In genomic region chr12:3046441-3047200, GRCh38 we compare ENCODE assay signal across 14 cellular contexts. TPM values are rescaled to one million over a fixed set of nuclear protein-coding genes. Genes with fewer than 3 reads are reported as not detected.
DNase-seq lines count a peak whose midpoint lies in the region; ATAC-seq, FAIRE-seq and TF ChIP-seq lines count a peak whose summit lies in the region.
"Had no signal": no experiment of that assay in that cellular context is flagged by ENCODE, and none has a peak within 500 bp of the region (broad histone marks: within the 10 kb centered on the region; RNA-seq: fewer than 3 reads in every experiment).

No MANE protein-coding gene starts in this region.

- no peak overlapping the region for H3K27ac Mint-ChIP-seq in T-helper 2 cell treated with Interferon-gamma antibody and Interleukin-4, amounts not matched to agents 5 μg/mL and 100 μg/mL, for 36 hours
- H3K27ac Mint-ChIP-seq: activated naive CD4-positive, alpha-beta T cell treated with anti-CD3 and anti-CD28 coated beads, Interleukin-2, amount 50 U/mL, for 24 hours; T-cell had no signal

- POLR2A ChIA-PET in HepG2 (lab: Yijun Ruan, JAX): interaction anchor here (1.2 kb wide), 1 partner anchor 58 kb away, joined by 3 read pairs; no protein-coding TSS in a partner anchor

- H2AFZ ChIP-seq in HepG2 (ENCODE audit: low read length) (no peak overlapping the region), fibroblast of lung (ENCODE audit: low read length) (no peak overlapping the region)

- no peaks in the 10 kb centered on the region for H3K36me3 Mint-ChIP-seq in T-helper 2 cell treated with Interferon-gamma antibody and Interleukin-4, amounts not matched to agents 5 μg/mL and 100 μg/mL, for 36 hours (ENCODE audit: low read depth)
- H3K36me3 Mint-ChIP-seq: activated naive CD4-positive, alpha-beta T cell treated with anti-CD3 and anti-CD28 coated beads, Interleukin-2, amount 50 U/mL, for 24 hours; T-cell had no signal

- no peaks in the 10 kb centered on the region for H3K9me3 ChIP-seq in HepG2 (ENCODE audit: low read length)
- no peaks in the 10 kb centered on the region for H3K9me3 ChIP-seq in right lobe of liver
- no peaks in the 10 kb centered on the region for H3K9me3 ChIP-seq in fibroblast of lung (ENCODE audit: control insufficient read depth, insufficient read depth, low read depth, low read length)
- H3K9me3 ChIP-seq: transverse colon had no signal

- TF ChIP-seq EP300 in HepG2 (IDR thresholded peaks at IDR 0.05; ENCODE audit: low read depth in 2 of 2, low read length in 2 of 2) (no peak), HepG2 (CRISPR knock-in tag; IDR thresholded peaks at IDR 0.05; ENCODE audit: borderline replicate concordance) (no peak)

- H3K27ac ChIP-seq in HepG2 (ENCODE audit: extremely low read length, insufficient read depth, low read length) (no peak overlapping the region), right lobe of liver (no peak overlapping the region), fibroblast of lung (ENCODE audit: insufficient read depth, low read length) (no peak overlapping the region)
- H3K27ac ChIP-seq: transverse colon had no signal

- TF ChIP-seq POLR2A in HepG2 (IDR thresholded peaks at IDR 0.05; ENCODE audit: insufficient read depth in 1 of 2, low read depth in 2 of 2, low read length in 2 of 2): no peak
- no peak for TF ChIP-seq POLR2A in right lobe of liver (IDR thresholded peaks at IDR 0.05)

- DNase-seq in HepG2 (ENCODE audit: low spot score) (no peak), right lobe of liver (no peak), fibroblast of lung (ENCODE audit: low read depth in 2 of 2) (peak; percentile 16 to 62), myocyte (ENCODE audit: low read depth) (peak; percentile 82), GM13977 (ENCODE audit: low spot score) (no peak)
- no peak for DNase-seq in T-helper 2 cell treated with Interferon-gamma antibody and Interleukin-4, amounts not matched to agents 5 μg/mL and 100 μg/mL, for 36 hours (ENCODE audit: low spot score)
- DNase-seq: NCI-H1105 treated with DMSO at 0.1 percent for 48 hours; NCI-H345; stimulated activated CD4-positive, alpha-beta T cell treated with anti-CD3 and anti-CD28 coated beads, Interleukin-2, amount 100 ng/mL, for 48 hours; T-cell; transverse colon had no signal

- H3K27me3 ChIP-seq in HepG2 (ENCODE audit: control insufficient read depth in 1 of 2, insufficient read depth in 2 of 2, low read length in 2 of 2) (no peaks in the 10 kb centered on the region; a peak in 2 of 5 replicates), right lobe of liver (no peaks in the 10 kb centered on the region), fibroblast of lung (ENCODE audit: control insufficient read depth, insufficient read depth, low read length) (peaks cover 2% of the 10 kb centered on the region)

- intact Hi-C loops in HepG2 (cut with micrococcal nuclease; ENCODE audit: unreplicated experiment): no loop called here
- intact Hi-C loops in right lobe of liver (cut with DNase I): no loop called here

- FAIRE-seq in HepG2 (lab: Jason Lieb, UNC): no peak

- ATAC-seq in HepG2: no peak; the same call in 2 of the 3 replicates
- ATAC-seq in right lobe of liver: no peak
- ATAC-seq in GM21737 (IDR thresholded peaks at IDR 0.05; ENCODE audit: unreplicated experiment): no peak
- no peak for ATAC-seq in GM21360 (IDR thresholded peaks at IDR 0.05; ENCODE audit: unreplicated experiment)
- ATAC-seq: T-cell had no signal

- H3K4me2 ChIP-seq in HepG2 (ENCODE audit: low read depth, low read length) (no peak overlapping the region), fibroblast of lung (ENCODE audit: extremely low read depth, insufficient read depth, low read length) (no peak overlapping the region)

- CTCF ChIA-PET in HepG2 (lab: Yijun Ruan, JAX; ENCODE audit: low intra/inter-chr PET ratio, low total read pairs): no interaction called here

- no peaks in the 10 kb centered on the region for H3K4me1 Mint-ChIP-seq in T-helper 2 cell treated with Interferon-gamma antibody and Interleukin-4, amounts not matched to agents 5 μg/mL and 100 μg/mL, for 36 hours (ENCODE audit: low read depth)
- H3K4me1 Mint-ChIP-seq: activated naive CD4-positive, alpha-beta T cell treated with anti-CD3 and anti-CD28 coated beads, Interleukin-2, amount 50 U/mL, for 24 hours had no signal

- TF ChIP-seq CTCF in HepG2 (CRISPR knock-in tag; IDR thresholded peaks at IDR 0.05) (no peak), right lobe of liver (IDR thresholded peaks at IDR 0.05) (no peak), fibroblast of lung (conservative IDR thresholded peaks at IDR 0.05 in 1 of 2, IDR thresholded peaks at IDR 0.05 in 1 of 2; ENCODE audit: low read depth in 1 of 2, low read length in 2 of 2) (no peak), GM13977 (IDR thresholded peaks at IDR 0.05; ENCODE audit: extremely low read depth, insufficient read depth, missing control alignments) (no peak)

- no TSS peak for BruUV-seq in HepG2 (replicated peaks; lab: Mats Ljungman, UMichigan)

- TF ChIP-seq RAD21 in HepG2 (CRISPR knock-in tag; IDR thresholded peaks at IDR 0.05): no peak

- H3K9ac ChIP-seq in HepG2 (ENCODE audit: insufficient read depth, low read depth, low read length) (no peak overlapping the region), fibroblast of lung (ENCODE audit: insufficient read depth, low read length) (no peak overlapping the region)

- peaks cover 29% of the 10 kb centered on the region for H3K4me1 ChIP-seq in HepG2 (ENCODE audit: insufficient read depth, low read length)
- no peaks in the 10 kb centered on the region for H3K4me1 ChIP-seq in right lobe of liver
- H3K4me1 ChIP-seq in fibroblast of lung (ENCODE audit: control insufficient read depth, extremely low read depth, insufficient read depth, low read length): no peaks in the 10 kb centered on the region
- H3K4me1 ChIP-seq: transverse colon had no signal

- 46% methylated on average over 7 of the region's 17 CpGs for WGBS in HepG2 (ENCODE audit: low lambda C conversion rate)
- 60% methylated on average over 5 of the region's 17 CpGs for WGBS in right lobe of liver (ENCODE audit: insufficient coverage, low coverage, low lambda C conversion rate, missing lambda C conversion rate)

- H4K20me1 ChIP-seq in HepG2 (ENCODE audit: insufficient read depth, low read length) (no peaks in the 10 kb centered on the region), fibroblast of lung (ENCODE audit: control insufficient read depth, extremely low read depth, insufficient read depth, low read length) (no peaks in the 10 kb centered on the region)

- 0 out of 5 replicates have a peak, but pooled peaks cover 1 to 4% of the 10 kb centered on the region in 2 experiments for H3K36me3 ChIP-seq in HepG2 (replicated peaks in 1 of 2; ENCODE audit: control insufficient read depth in 1 of 2, insufficient read depth in 2 of 2, low read length in 2 of 2)
- no peaks in the 10 kb centered on the region for H3K36me3 ChIP-seq in right lobe of liver
- H3K36me3 ChIP-seq in fibroblast of lung (ENCODE audit: control insufficient read depth, insufficient read depth, low read length): no peaks in the 10 kb centered on the region
- H3K36me3 ChIP-seq: transverse colon had no signal

- in situ Hi-C loops in HepG2 (cut with HindIII; ENCODE audit: extremely low pct_ligation_motif_present, low pct_unique_long_range_greater_than_20kb): no loop called here
- in situ Hi-C loops in GM13977 (cut with MboI; ENCODE audit: low pct_unique_long_range_greater_than_20kb, low sequenced_read_pairs, unreplicated experiment): loop anchor here (25.0 kb wide), 1 partner anchor 159 kb away; the partner anchor contains the start of genes FOXM1, RHNO1 and TULP3

- no peak overlapping the region for H3K4me3 Mint-ChIP-seq in T-helper 2 cell treated with Interferon-gamma antibody and Interleukin-4, amounts not matched to agents 5 μg/mL and 100 μg/mL, for 36 hours
- H3K4me3 Mint-ChIP-seq: activated naive CD4-positive, alpha-beta T cell treated with anti-CD3 and anti-CD28 coated beads, Interleukin-2, amount 50 U/mL, for 24 hours; T-cell had no signal

- peaks cover 7% of the 10 kb centered on the region for H3K27me3 Mint-ChIP-seq in T-helper 2 cell treated with Interferon-gamma antibody and Interleukin-4, amounts not matched to agents 5 μg/mL and 100 μg/mL, for 36 hours (ENCODE audit: low read depth)

- no peak overlapping the region for H3K4me3 ChIP-seq in HepG2 (replicated peaks in 1 of 3; ENCODE audit: insufficient read depth in 1 of 3, low read depth in 2 of 3, low read length in 3 of 3)
- no peak overlapping the region for H3K4me3 ChIP-seq in right lobe of liver
- no peak overlapping the region for H3K4me3 ChIP-seq in fibroblast of lung (replicated peaks in 1 of 4; ENCODE audit: control extremely low read depth in 1 of 4, insufficient read depth in 1 of 4, low read depth in 3 of 4, low read length in 4 of 4)
- H3K4me3 ChIP-seq: transverse colon had no signal

- H3K79me2 ChIP-seq in HepG2 (ENCODE audit: insufficient read depth, low read length) (no peaks in the 10 kb centered on the region), fibroblast of lung (ENCODE audit: control insufficient read depth, insufficient read depth, low read length) (no peaks in the 10 kb centered on the region)

- no peaks in the 10 kb centered on the region for H3K9me3 Mint-ChIP-seq in T-helper 2 cell treated with Interferon-gamma antibody and Interleukin-4, amounts not matched to agents 5 μg/mL and 100 μg/mL, for 36 hours
- H3K9me3 Mint-ChIP-seq: activated naive CD4-positive, alpha-beta T cell treated with anti-CD3 and anti-CD28 coated beads, Interleukin-2, amount 50 U/mL, for 24 hours; T-cell had no signal

RNA-seq across cellular contexts. Expression of gene TSPAN9, which starts 30.6 kb away (rescaled TPM):
- total RNA-seq in HepG2 (2016; rRNA removed; fragmentation: Illumina TruSeq; extraction: Trizol) (11.6 and 18.1 TPM in 2 replicates), right lobe of liver (10 to 100 TPM; 23.7 to 53.2 (median 39.8) TPM), fibroblast of lung (26.7 and 35.2 TPM in 2 replicates), myocyte (238 and 379 TPM in 2 replicates)
- total RNA-seq in HepG2 (2016; cell fraction: cytosol; rRNA removed; fragmentation: Illumina TruSeq; extraction: Trizol; ENCODE audit: low read depth): 2.5 and 3.1 TPM in 2 replicates
- total RNA-seq in HepG2 (2016; cell fraction: insoluble cytoplasmic fraction; rRNA removed; fragmentation: Illumina TruSeq; extraction: Trizol): 9.6 and 21.5 TPM in 2 replicates
- 4.4 and 4.6 TPM in 2 replicates for total RNA-seq in HepG2 (2016; cell fraction: membrane; rRNA removed; fragmentation: Illumina TruSeq; extraction: Trizol)
- 16.9 and 19.5 TPM in 2 replicates for total RNA-seq in HepG2 (2016; cell fraction: nucleus; rRNA removed; fragmentation: Illumina TruSeq; extraction: Trizol)
- polyA plus RNA-seq in HepG2 (2011; rRNA removed) (42.3 and 58.2 TPM in 2 replicates), fibroblast of lung (31.1 and 32.6 TPM in 2 replicates)
- 38.6 and 41.6 TPM in 2 replicates for polyA plus RNA-seq in HepG2 (2011; cell fraction: cytosol; rRNA removed)
- 55.3 and 55.7 TPM in 2 replicates for polyA plus RNA-seq in HepG2 (2011; cell fraction: nucleus; rRNA removed)
- polyA plus RNA-seq in HepG2 (2012): 27.2 and 58.7 TPM in 2 replicates
- polyA plus RNA-seq in HepG2 (2016; cell fraction: cytosol; fragmentation: Illumina TruSeq; extraction: Trizol; ENCODE audit: low read depth): 2.2 and 3.0 TPM in 2 replicates
- polyA plus RNA-seq in HepG2 (2016; cell fraction: insoluble cytoplasmic fraction; fragmentation: Illumina TruSeq; extraction: Trizol; ENCODE audit: low read depth): 9.6 and 13.8 TPM in 2 replicates
- 4.1 TPM in 2 replicates for polyA plus RNA-seq in HepG2 (2016; cell fraction: membrane; fragmentation: Illumina TruSeq; extraction: Trizol; ENCODE audit: low read depth)
- 31.0 and 34.1 TPM in 2 replicates for polyA plus RNA-seq in HepG2 (2016; cell fraction: nucleus; fragmentation: Illumina TruSeq; extraction: Trizol; ENCODE audit: insufficient read depth, low read depth)
- 9.4 and 96.3 TPM in 2 replicates for polyA minus RNA-seq in HepG2 (2011; rRNA and poly(A)+ RNA removed; ENCODE audit: low replicate concordance)
- 25.1 and 32.3 TPM in 2 replicates for polyA minus RNA-seq in HepG2 (2011; cell fraction: cytosol; rRNA and poly(A)+ RNA removed)
- 27.2 and 29.7 TPM in 2 replicates for polyA minus RNA-seq in HepG2 (2011; cell fraction: nucleus; rRNA and poly(A)+ RNA removed)
- 25.6 and 30.4 TPM in 2 replicates for polyA plus RNA-seq in fibroblast of lung (2012)
- polyA minus RNA-seq in fibroblast of lung (ENCODE audit: low replicate concordance): 35.5 and 64.8 TPM in 2 replicates
- polyA plus RNA-seq in myocyte (2012): 204 TPM

Comparison
In these comparisons a context has a peak if more than half of its experiments do, and no peak if none do; other contexts are left out.
1. DNase-seq: peak in fibroblast of lung (2 of 2) and myocyte (single experiment); none in HepG2 (single experiment), right lobe of liver (0 of 3), T-helper 2 cell treated with Interferon-gamma antibody and Interleukin-4, amounts not matched to agents 5 μg/mL and 100 μg/mL, for 36 hours (single experiment) and GM13977 (single experiment).